Comparison of ENCODE assay signal across 1 cellular context in the genomic region with DNA sequence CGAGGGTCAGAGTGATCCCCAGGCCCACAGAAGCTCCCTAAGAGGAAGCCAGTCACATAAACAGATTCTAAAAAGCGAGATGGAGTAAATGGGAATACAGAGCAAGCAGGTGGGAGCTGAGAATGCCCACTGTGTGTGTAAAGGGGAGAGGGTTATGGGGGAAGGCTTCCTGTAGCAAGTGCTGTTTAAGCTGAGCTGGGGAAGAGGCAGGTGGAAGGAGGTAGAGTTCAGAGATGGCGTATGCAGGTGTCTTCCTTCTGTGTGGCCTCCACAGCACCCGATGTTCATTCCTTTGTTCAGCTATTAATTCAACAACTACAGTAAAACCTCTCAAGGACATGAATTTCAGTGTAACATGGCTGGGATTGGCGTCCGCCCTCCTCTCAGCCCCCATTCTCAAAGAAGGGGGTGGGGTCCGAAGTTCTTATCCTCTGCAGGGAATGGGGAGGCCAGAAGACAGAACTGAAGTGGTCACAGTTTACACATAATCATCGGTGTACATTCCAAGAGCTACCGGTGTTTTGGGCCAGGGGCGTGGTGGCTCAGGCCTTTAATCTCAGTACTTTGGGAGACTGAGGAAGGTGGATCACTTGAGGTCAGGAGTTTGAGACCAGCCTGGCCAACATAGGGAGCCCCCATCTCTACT.
TF ChIP-seq lines count a peak whose summit lies in the region.

No MANE protein-coding gene starts in this region.

TF ChIP-seq in K562, 482 proteins besides CTCF, POLR2A, EP300 and RAD21:
- no peak for TF ChIP-seq RB1 (IDR thresholded peaks at IDR 0.05; ENCODE audit: low read depth)
- TF ChIP-seq EP400 (IDR thresholded peaks at IDR 0.05), result no peak
- no peak for TF ChIP-seq RBM25 (IDR thresholded peaks at IDR 0.05; ENCODE audit: low read depth, low read length, severe bottlenecking)
- TF ChIP-seq EHMT2 (IDR thresholded peaks at IDR 0.05), result no peak
- 0 out of 2 replicates have a peak, but pooled peaks have one; percentile 27 for TF ChIP-seq SP1 (CRISPR knock-in tag; IDR thresholded peaks at IDR 0.05)
